Comparison of ENCODE assay signal across 16 cellular contexts in genomic region chr11:4531666-4532065, GRCh38. TPM values are rescaled to one million over a fixed set of nuclear protein-coding genes. Genes with fewer than 3 reads are reported as not detected.
DNase-seq lines count a peak whose midpoint lies in the region; ATAC-seq, FAIRE-seq and TF ChIP-seq lines count a peak whose summit lies in the region.
"Had no signal": no experiment of that assay in that cellular context is flagged by ENCODE, and none has a peak within 500 bp of the region (broad histone marks: within the 10 kb centered on the region; RNA-seq: fewer than 3 reads in every experiment).

No MANE protein-coding gene starts in this region.

- no peak overlapping the region for H3K27ac ChIP-seq in thyroid gland
- H3K27ac ChIP-seq: SK-N-MC had no signal

- no peak overlapping the region for H3K4me3 ChIP-seq in thyroid gland (replicated peaks in 1 of 3)
- H3K4me3 ChIP-seq: SK-N-MC had no signal

- TF ChIP-seq POLR2A in H54 (IDR thresholded peaks at IDR 0.05; ENCODE audit: low read depth, low read length) (no peak), thyroid gland (IDR thresholded peaks at IDR 0.05) (no peak)

- H3K36me3 ChIP-seq in thyroid gland, result no peaks in the 10 kb centered on the region
- H3K36me3 ChIP-seq: BE2C had no signal

- DNase-seq in DMS153 (lab: John Stamatoyannopoulos, UW) (peak; percentile 54), DMS53 treated with DMSO at 0.1 percent for 48 hours (lab: John Stamatoyannopoulos, UW; ENCODE audit: unreplicated experiment) (peak; percentile 17), NCI-H526 treated with DMSO at 0.1 percent for 48 hours (lab: John Stamatoyannopoulos, UW) (peak; percentile 28), WTC11 (ENCODE audit: low spot score) (peak; percentile 24), H54 (ENCODE audit: insufficient read length, low spot score) (no peak), thyroid gland (no peak)
- DNase-seq in activated T-cell treated with anti-CD3 and anti-CD28 coated beads, Interleukin-2, amount 50 U/mL, for 24 hours, result no peak
- DNase-seq: BE2C, GDM1, GOT3, MM.1S, NCI-H2029, NCI-H446, PC-3 had no signal

- 0 to 64% methylated on average over 1 to 9 of the region's 10 CpGs for WGBS in thyroid gland, 2 donors

- no peaks in the 10 kb centered on the region for H3K4me1 ChIP-seq in thyroid gland
- H3K4me1 ChIP-seq: BE2C had no signal

- H3K27ac Mint-ChIP-seq in WTC11, result no peak overlapping the region
- no peak overlapping the region for H3K27ac Mint-ChIP-seq in activated T-cell treated with anti-CD3 and anti-CD28 coated beads, Interleukin-2, amount 50 U/mL, for 24 hours

- FAIRE-seq in H54 (lab: Jason Lieb, UNC), result no peak

- no peaks in the 10 kb centered on the region for H3K27me3 ChIP-seq in thyroid gland
- H3K27me3 ChIP-seq: BE2C had no signal

- intact Hi-C loops in thyroid gland (cut with DNase I), result no loop called here

- peaks cover 21% of the 10 kb centered on the region for H3K9me3 Mint-ChIP-seq in WTC11
- no peaks in the 10 kb centered on the region for H3K9me3 Mint-ChIP-seq in activated T-cell treated with anti-CD3 and anti-CD28 coated beads, Interleukin-2, amount 50 U/mL, for 24 hours

- H3K4me3 Mint-ChIP-seq in WTC11, result no peak overlapping the region
- H3K4me3 Mint-ChIP-seq in activated T-cell treated with anti-CD3 and anti-CD28 coated beads, Interleukin-2, amount 50 U/mL, for 24 hours, result no peak overlapping the region

- POLR2A ChIA-PET in WTC11 (lab: Charles Lee), result no interaction called here

- H3K4me1 Mint-ChIP-seq in WTC11, result no peaks in the 10 kb centered on the region
- no peaks in the 10 kb centered on the region for H3K4me1 Mint-ChIP-seq in activated T-cell treated with anti-CD3 and anti-CD28 coated beads, Interleukin-2, amount 50 U/mL, for 24 hours (ENCODE audit: low read depth)

- no peaks in the 10 kb centered on the region for H3K9me3 ChIP-seq in thyroid gland
- H3K9me3 ChIP-seq: BE2C had no signal

- no peak for TF ChIP-seq CTCF in WTC11 (IDR thresholded peaks at IDR 0.05)
- TF ChIP-seq CTCF in thyroid gland (IDR thresholded peaks at IDR 0.05), result no peak

- H3K36me3 Mint-ChIP-seq in WTC11, result peaks cover 4% of the 10 kb centered on the region
- no peaks in the 10 kb centered on the region for H3K36me3 Mint-ChIP-seq in activated T-cell treated with anti-CD3 and anti-CD28 coated beads, Interleukin-2, amount 50 U/mL, for 24 hours (ENCODE audit: low read depth)

- peaks cover 5% of the 10 kb centered on the region; the same call in 1 of the 2 replicates for H3K27me3 Mint-ChIP-seq in WTC11 (ENCODE audit: low read depth)
- H3K27me3 Mint-ChIP-seq in activated T-cell treated with anti-CD3 and anti-CD28 coated beads, Interleukin-2, amount 50 U/mL, for 24 hours, result peaks cover 47% of the 10 kb centered on the region

- ATAC-seq in WTC11, result peak; percentile 28; the same call in 1 of the 2 replicates
- ATAC-seq: PC-3 had no signal

- CTCF ChIA-PET in WTC11 (lab: Charles Lee), result interaction anchor here (1.7 to 2.4 kb wide), 2 partner anchors 344 to 350 kb away, joined by 4 to 10 read pairs; no protein-coding TSS in a partner anchor

TF ChIP-seq in WTC11, 78 proteins besides CTCF, POLR2A, EP300 and RAD21:
- TF ChIP-seq ZNF396 (CRISPR knock-in tag; IDR thresholded peaks at IDR 0.05; ENCODE audit: borderline replicate concordance) (no peak), CREM (CRISPR knock-in tag; IDR thresholded peaks at IDR 0.05) (no peak), NFYB (CRISPR knock-in tag; conservative IDR thresholded peaks at IDR 0.05; ENCODE audit: low read depth) (no peak), HMGA2 (CRISPR knock-in tag; IDR thresholded peaks at IDR 0.05) (no peak), IRF2 (CRISPR knock-in tag; IDR thresholded peaks at IDR 0.05; ENCODE audit: borderline replicate concordance, low read depth) (no peak), ZNF263 (CRISPR knock-in tag; IDR thresholded peaks at IDR 0.05; ENCODE audit: low read depth) (no peak), GRHL2 (CRISPR knock-in tag; IDR thresholded peaks at IDR 0.05; ENCODE audit: insufficient replicate concordance, severe bottlenecking) (no peak), PREB (CRISPR knock-in tag; IDR thresholded peaks at IDR 0.05; ENCODE audit: borderline replicate concordance) (no peak), SP1 (CRISPR knock-in tag; conservative IDR thresholded peaks at IDR 0.05) (no peak), PRRX2 (CRISPR knock-in tag; IDR thresholded peaks at IDR 0.05) (no peak), NR3C1 (CRISPR knock-in tag; conservative IDR thresholded peaks at IDR 0.05; ENCODE audit: low read depth) (no peak), NR2C2 (CRISPR knock-in tag; IDR thresholded peaks at IDR 0.05) (no peak), CREB1 (CRISPR knock-in tag; IDR thresholded peaks at IDR 0.05) (no peak), SOX15 (CRISPR knock-in tag; IDR thresholded peaks at IDR 0.05) (no peak), RORB (CRISPR knock-in tag; IDR thresholded peaks at IDR 0.05) (no peak)
- TF ChIP-seq, protein P1, sequence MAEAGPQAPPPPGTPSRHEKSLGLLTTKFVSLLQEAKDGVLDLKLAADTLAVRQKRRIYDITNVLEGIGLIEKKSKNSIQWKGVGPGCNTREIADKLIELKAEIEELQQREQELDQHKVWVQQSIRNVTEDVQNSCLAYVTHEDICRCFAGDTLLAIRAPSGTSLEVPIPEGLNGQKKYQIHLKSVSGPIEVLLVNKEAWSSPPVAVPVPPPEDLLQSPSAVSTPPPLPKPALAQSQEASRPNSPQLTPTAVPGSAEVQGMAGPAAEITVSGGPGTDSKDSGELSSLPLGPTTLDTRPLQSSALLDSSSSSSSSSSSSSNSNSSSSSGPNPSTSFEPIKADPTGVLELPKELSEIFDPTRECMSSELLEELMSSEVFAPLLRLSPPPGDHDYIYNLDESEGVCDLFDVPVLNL (CRISPR knock-in tag; IDR thresholded peaks at IDR 0.05; ENCODE audit: borderline replicate concordance, low read depth), result no peak
- TF ChIP-seq, protein P2, sequence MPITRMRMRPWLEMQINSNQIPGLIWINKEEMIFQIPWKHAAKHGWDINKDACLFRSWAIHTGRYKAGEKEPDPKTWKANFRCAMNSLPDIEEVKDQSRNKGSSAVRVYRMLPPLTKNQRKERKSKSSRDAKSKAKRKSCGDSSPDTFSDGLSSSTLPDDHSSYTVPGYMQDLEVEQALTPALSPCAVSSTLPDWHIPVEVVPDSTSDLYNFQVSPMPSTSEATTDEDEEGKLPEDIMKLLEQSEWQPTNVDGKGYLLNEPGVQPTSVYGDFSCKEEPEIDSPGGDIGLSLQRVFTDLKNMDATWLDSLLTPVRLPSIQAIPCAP (CRISPR knock-in tag; IDR thresholded peaks at IDR 0.05), result no peak

RNA-seq across cellular contexts. Expression of gene OR52M1, which starts 13.3 kb away (rescaled TPM):
- total RNA-seq in WTC11 (2021) (not detected in 3 replicates), thyroid gland (not detected)
- total RNA-seq: PC-3; T-helper 1 cell treated with Interleukin-12 subunit alpha and Interleukin-12 subunit beta and Interleukin-4 antibody, amounts not matched to agents 30 ng/mL and 1 ng/mL, for 36 hours had no signal

RNA-seq across cellular contexts. Expression of gene OR52K1, which starts 49.2 kb away (rescaled TPM):
- total RNA-seq in WTC11 (2021) (0.05 to 0.07 TPM in 2 of 3 replicates, not detected in the other), thyroid gland (not detected)
- total RNA-seq: PC-3; T-helper 1 cell treated with Interleukin-12 subunit alpha and Interleukin-12 subunit beta and Interleukin-4 antibody, amounts not matched to agents 30 ng/mL and 1 ng/mL, for 36 hours had no signal

RNA-seq across cellular contexts. Expression of gene OR52I2, which starts 49.9 kb away (rescaled TPM):
- not detected in 3 replicates for total RNA-seq in WTC11 (2021)
- not detected for total RNA-seq in thyroid gland
- total RNA-seq: PC-3; T-helper 1 cell treated with Interleukin-12 subunit alpha and Interleukin-12 subunit beta and Interleukin-4 antibody, amounts not matched to agents 30 ng/mL and 1 ng/mL, for 36 hours had no signal

Comparison
In these comparisons a context has a peak if more than half of its experiments do, and no peak if none do; other contexts are left out.
1. DNase-seq: peak in DMS153 (single experiment), DMS53 treated with DMSO at 0.1 percent for 48 hours (single experiment), NCI-H526 treated with DMSO at 0.1 percent for 48 hours (single experiment) and WTC11 (single experiment); none in H54 (single experiment), activated T-cell treated with anti-CD3 and anti-CD28 coated beads, Interleukin-2, amount 50 U/mL, for 24 hours (single experiment) and thyroid gland (0 of 2).